ENCODE assay signal across 1 cellular context in genomic region chr7:151172273-151173141, GRCh38.
TF ChIP-seq lines count a peak whose summit lies in the region.

No MANE protein-coding gene starts in this region.

TF ChIP-seq in endothelial cell of umbilical vein, 7 proteins besides CTCF, POLR2A, EP300 and RAD21:
- TF ChIP-seq EZH2 (IDR thresholded peaks at IDR 0.05; ENCODE audit: borderline replicate concordance, low read depth, low read length, severe bottlenecking) (peak; percentile 44), GATA2 (IDR thresholded peaks at IDR 0.05; ENCODE audit: insufficient read depth, insufficient read length, low read depth, low read length) (no peak)
